26 cellular contexts compared by ENCODE assay signal in genomic region chr12:92886131-92886530, GRCh38.
"Had no signal": no experiment of that assay in that cellular context is flagged by ENCODE, and none has a peak within 500 bp of the region (broad histone marks: within the 10 kb centered on the region; RNA-seq: fewer than 3 reads in every experiment).

No MANE protein-coding gene starts in this region.

- DNase-seq: activated CD4-positive, alpha-beta T cell treated with anti-CD3 and anti-CD28 coated beads for 36 hours; activated CD4-positive, CD25-positive, alpha-beta regulatory T cell; activated CD8-positive, alpha-beta memory T cell treated with anti-CD3 and anti-CD28 coated beads, Interleukin-2, amount 10 ng/mL, durations not matched to agents 7 days and 5 days; activated CD8-positive, alpha-beta T cell treated with anti-CD3 and anti-CD28 coated beads, Interleukin-2, amount 10 ng/mL, durations not matched to agents 7 days and 5 days; activated effector memory CD4-positive, alpha-beta T cell treated with anti-CD3 and anti-CD28 coated beads, Interleukin-2, amount 50 U/mL, for 16 hours; activated naive CD4-positive, alpha-beta T cell treated with anti-CD3 and anti-CD28 coated beads, Interleukin-2, amount 10 ng/mL, durations not matched to agents 7 days and 5 days; cerebellar nuclear complex; dorsolateral prefrontal cortex; effector memory CD4-positive, alpha-beta T cell; head of caudate nucleus; hypothalamus; kidney glomerular epithelial cell; left ventricle myocardium inferior; posterior cingulate gyrus; right cardiac atrium; spleen; stimulated activated naive CD4-positive, alpha-beta T cell treated with Interleukin-2 at 50 U/mL for 16 hours; T-helper 1 cell; transverse colon; uterus had no signal

- H3K4me3 ChIP-seq: breast epithelium, coronary artery, dorsolateral prefrontal cortex, gastroesophageal sphincter, left ventricle myocardium inferior, lung, spleen, transverse colon, uterus had no signal

- ATAC-seq: activated CD4-positive, alpha-beta T cell treated with anti-CD3 and anti-CD28 coated beads for 36 hours; activated CD8-positive, alpha-beta memory T cell treated with anti-CD3 and anti-CD28 coated beads, Interleukin-2, amount 10 ng/mL, durations not matched to agents 7 days and 5 days; activated CD8-positive, alpha-beta T cell treated with anti-CD3 and anti-CD28 coated beads, Interleukin-2, amount 10 ng/mL, durations not matched to agents 7 days and 5 days; gastroesophageal sphincter; right cardiac atrium had no signal

- H3K36me3 ChIP-seq: breast epithelium, uterus had no signal

- H3K9me3 Mint-ChIP-seq: activated naive CD4-positive, alpha-beta T cell treated with anti-CD3 and anti-CD28 coated beads, Interleukin-2, amount 10 ng/mL, durations not matched to agents 7 days and 5 days; nephron; T-helper 2 cell treated with Interferon-gamma antibody and Interleukin-4, amounts not matched to agents 5 μg/mL and 100 μg/mL, for 36 hours had no signal

- H3K27ac ChIP-seq: breast epithelium, coronary artery, dorsolateral prefrontal cortex, gastroesophageal sphincter, left ventricle myocardium inferior, spleen, transverse colon, uterus had no signal

- H3K4me1 ChIP-seq: breast epithelium, gastroesophageal sphincter, left ventricle myocardium inferior, spleen, transverse colon, uterus had no signal

- H3K27me3 Mint-ChIP-seq: activated CD4-positive, alpha-beta T cell treated with anti-CD3 and anti-CD28 coated beads for 36 hours; activated CD8-positive, alpha-beta memory T cell treated with anti-CD3 and anti-CD28 coated beads, Interleukin-2, amount 10 ng/mL, durations not matched to agents 7 days and 5 days; activated naive CD4-positive, alpha-beta T cell treated with anti-CD3 and anti-CD28 coated beads, Interleukin-2, amount 10 ng/mL, durations not matched to agents 7 days and 5 days had no signal

- H3K27me3 ChIP-seq: breast epithelium, dorsolateral prefrontal cortex, gastroesophageal sphincter, spleen, transverse colon, uterus had no signal

- H3K4me3 Mint-ChIP-seq: activated CD4-positive, alpha-beta T cell treated with anti-CD3 and anti-CD28 coated beads for 36 hours; activated CD8-positive, alpha-beta memory T cell treated with anti-CD3 and anti-CD28 coated beads, Interleukin-2, amount 10 ng/mL, durations not matched to agents 7 days and 5 days; activated CD8-positive, alpha-beta T cell treated with anti-CD3 and anti-CD28 coated beads, Interleukin-2, amount 10 ng/mL, durations not matched to agents 7 days and 5 days; activated naive CD4-positive, alpha-beta T cell treated with anti-CD3 and anti-CD28 coated beads, Interleukin-2, amount 10 ng/mL, durations not matched to agents 7 days and 5 days; nephron; T-helper 2 cell treated with Interferon-gamma antibody and Interleukin-4, amounts not matched to agents 5 μg/mL and 100 μg/mL, for 36 hours had no signal

- H3K27ac Mint-ChIP-seq: activated CD4-positive, alpha-beta T cell treated with anti-CD3 and anti-CD28 coated beads for 36 hours; activated CD8-positive, alpha-beta memory T cell treated with anti-CD3 and anti-CD28 coated beads, Interleukin-2, amount 10 ng/mL, durations not matched to agents 7 days and 5 days; activated CD8-positive, alpha-beta T cell treated with anti-CD3 and anti-CD28 coated beads, Interleukin-2, amount 10 ng/mL, durations not matched to agents 7 days and 5 days; activated naive CD4-positive, alpha-beta T cell treated with anti-CD3 and anti-CD28 coated beads, Interleukin-2, amount 10 ng/mL, durations not matched to agents 7 days and 5 days; nephron; T-helper 2 cell treated with Interferon-gamma antibody and Interleukin-4, amounts not matched to agents 5 μg/mL and 100 μg/mL, for 36 hours had no signal

- H3K4me1 Mint-ChIP-seq: activated naive CD4-positive, alpha-beta T cell treated with anti-CD3 and anti-CD28 coated beads, Interleukin-2, amount 10 ng/mL, durations not matched to agents 7 days and 5 days had no signal

- H3K9me3 ChIP-seq: breast epithelium, gastroesophageal sphincter, left ventricle myocardium inferior, spleen, transverse colon, uterus had no signal
